31 cellular contexts compared by ENCODE assay signal in the genomic region with DNA sequence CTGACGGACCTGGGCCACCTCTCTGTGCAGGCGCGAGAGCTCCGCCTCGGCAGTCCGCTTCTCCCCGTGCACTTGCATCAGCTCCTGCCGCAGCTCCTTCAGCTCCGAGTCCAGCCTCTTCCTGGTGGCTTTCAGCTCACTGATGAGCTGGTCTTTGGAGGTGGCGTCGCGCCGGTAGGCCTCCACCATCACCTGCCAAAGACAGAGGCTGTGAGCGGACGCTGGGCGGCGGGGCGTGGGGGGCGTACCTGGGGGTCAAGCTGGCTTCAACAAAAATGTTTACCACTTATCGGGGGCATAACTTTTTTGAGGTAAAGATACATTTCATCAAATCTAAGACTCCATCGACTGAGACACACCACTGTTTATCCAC.
"Had no signal": no experiment of that assay in that cellular context is flagged by ENCODE, and none has a peak within 500 bp of the region (broad histone marks: within the 10 kb centered on the region; RNA-seq: fewer than 3 reads in every experiment).

No MANE protein-coding gene starts in this region.

- H3K4me1 Mint-ChIP-seq: activated B cell treated with CpG ODN at 0.5 μM for 24 hours; activated naive CD4-positive, alpha-beta T cell treated with anti-CD3 and anti-CD28 coated beads, Interleukin-2, amount 50 U/mL, for 24 hours had no signal

- H3K9ac ChIP-seq: KMS-11 had no signal

- ATAC-seq: activated CD8-positive, alpha-beta T cell treated with anti-CD3 and anti-CD28 coated beads, Interleukin-2, amount 10 ng/mL, durations not matched to agents 7 days and 5 days; SK-N-SH treated with all-trans-retinoic acid at 6 μM for 48 hours; T-cell had no signal

- H3K27ac ChIP-seq: ascending aorta, cardiac muscle cell, KMS-11, Peyer's patch had no signal

- FAIRE-seq: TTC549 had no signal

- H3K9me3 Mint-ChIP-seq: activated B cell treated with CpG ODN at 0.5 μM for 24 hours; activated naive CD4-positive, alpha-beta T cell treated with anti-CD3 and anti-CD28 coated beads, Interleukin-2, amount 50 U/mL, for 24 hours; activated naive CD8-positive, alpha-beta T cell treated with anti-CD3 and anti-CD28 coated beads, Interleukin-2, amount 10 ng/mL, durations not matched to agents 7 days and 5 days; activated T-cell treated with anti-CD3 and anti-CD28 coated beads, Interleukin-2, amount 50 U/mL, for 24 hours; activated T-helper 2 cell treated with anti-CD3 and anti-CD28 coated beads, Interferon-gamma antibody, Interleukin-2, Interleukin-4, amounts not matched to agents 10 μg/mL and 5 μg/mL and 100 μg/mL, durations not matched to agents 14 hours and 24 hours and 36 hours; T-cell had no signal

- H3K27me3 ChIP-seq: ascending aorta, cardiac muscle cell, Peyer's patch had no signal

- H3K27ac Mint-ChIP-seq: activated B cell treated with CpG ODN at 0.5 μM for 24 hours; activated CD8-positive, alpha-beta T cell treated with anti-CD3 and anti-CD28 coated beads, Interleukin-2, amount 10 ng/mL, durations not matched to agents 7 days and 5 days; activated naive CD8-positive, alpha-beta T cell treated with anti-CD3 and anti-CD28 coated beads, Interleukin-2, amount 10 ng/mL, durations not matched to agents 7 days and 5 days; activated T-cell treated with anti-CD3 and anti-CD28 coated beads, Interleukin-2, amount 50 U/mL, for 24 hours; activated T-helper 2 cell treated with anti-CD3 and anti-CD28 coated beads, Interferon-gamma antibody, Interleukin-2, Interleukin-4, amounts not matched to agents 10 μg/mL and 5 μg/mL and 100 μg/mL, durations not matched to agents 14 hours and 24 hours and 36 hours had no signal

- DNase-seq: activated B cell treated with CpG ODN at 0.5 μM for 24 hours; activated CD4-positive, alpha-beta T cell treated with anti-CD3 and anti-CD28 coated beads for 1 hour; activated CD4-positive, alpha-beta T cell treated with anti-CD3 and anti-CD28 coated beads, Interleukin-2, amount 50 U/mL, for 4 hours; activated CD8-positive, alpha-beta T cell treated with anti-CD3 and anti-CD28 coated beads, Interleukin-2, amount 10 ng/mL, durations not matched to agents 7 days and 5 days; activated gamma-delta T cell; activated naive CD4-positive, alpha-beta T cell treated with Interleukin-2 at 50 U/mL for 16 hours; activated naive CD8-positive, alpha-beta T cell treated with anti-CD3 and anti-CD28 coated beads, Interleukin-2, amount 10 ng/mL, durations not matched to agents 7 days and 5 days; activated T-cell treated with anti-CD3 and anti-CD28 coated beads, Interleukin-2, amount 50 U/mL, for 24 hours; amygdala; MM.1S; MV-4-11; NCI-H1092; NCI-H1436 treated with DMSO at 0.1 percent for 48 hours; NCI-H1694 treated with DMSO at 0.1 percent for 48 hours; NCI-H2029; NCI-H345; NCI-H526; NCI-H748 treated with DMSO at 0.1 percent for 48 hours; NK-92 treated with Interleukin-12 subunit alpha and Interleukin-12 subunit beta, amount 100 ng/mL, for 24 hours; PC-3; Peyer's patch; RPMI8226; SIG-M5; T-cell had no signal

- H3K4me1 ChIP-seq: ascending aorta, Peyer's patch had no signal

- H3K4me2 ChIP-seq: KMS-11 had no signal

- H3K27me3 Mint-ChIP-seq: activated B cell treated with CpG ODN at 0.5 μM for 24 hours; activated naive CD4-positive, alpha-beta T cell treated with anti-CD3 and anti-CD28 coated beads, Interleukin-2, amount 50 U/mL, for 24 hours; activated naive CD8-positive, alpha-beta T cell treated with anti-CD3 and anti-CD28 coated beads, Interleukin-2, amount 10 ng/mL, durations not matched to agents 7 days and 5 days; activated T-cell treated with anti-CD3 and anti-CD28 coated beads, Interleukin-2, amount 50 U/mL, for 24 hours; T-cell had no signal

- H3K9me3 ChIP-seq: ascending aorta, Peyer's patch had no signal

- H3K4me3 ChIP-seq: ascending aorta, cardiac muscle cell, Peyer's patch had no signal

- H3K4me3 Mint-ChIP-seq: activated B cell treated with CpG ODN at 0.5 μM for 24 hours; activated CD8-positive, alpha-beta T cell treated with anti-CD3 and anti-CD28 coated beads, Interleukin-2, amount 10 ng/mL, durations not matched to agents 7 days and 5 days; activated naive CD4-positive, alpha-beta T cell treated with anti-CD3 and anti-CD28 coated beads, Interleukin-2, amount 50 U/mL, for 24 hours; activated naive CD8-positive, alpha-beta T cell treated with anti-CD3 and anti-CD28 coated beads, Interleukin-2, amount 10 ng/mL, durations not matched to agents 7 days and 5 days; activated T-cell treated with anti-CD3 and anti-CD28 coated beads, Interleukin-2, amount 50 U/mL, for 24 hours; T-cell had no signal
